10 cellular contexts compared by ENCODE assay signal in genomic region chr5:112869948-112870347, GRCh38. TPM values are rescaled to one million over a fixed set of nuclear protein-coding genes. Genes with fewer than 3 reads are reported as not detected.
A peak's percentile ranks its signal among the peaks of the same experiment; 100 is the strongest.
DNase-seq lines count a peak whose midpoint lies in the region; ATAC-seq and TF ChIP-seq lines count a peak whose summit lies in the region.
"Had no signal": no experiment of that assay in that cellular context is flagged by ENCODE, and none has a peak within 500 bp of the region (broad histone marks: within the 10 kb centered on the region; RNA-seq: fewer than 3 reads in every experiment).

No MANE protein-coding gene starts in this region.

- H2AFZ ChIP-seq in PC-9 = no peak overlapping the region
- H2AFZ ChIP-seq in H9 (ENCODE audit: low read length) = no peak overlapping the region

- H3K18ac ChIP-seq in H9 (ENCODE audit: insufficient read length, low read depth, low read length) = no peak overlapping the region

- no peaks in the 10 kb centered on the region for H3K4me1 ChIP-seq in PC-9 (replicated peaks; ENCODE audit: insufficient read depth)
- no peaks in the 10 kb centered on the region for H3K4me1 ChIP-seq in H9 (ENCODE audit: insufficient read depth, low read length)

- H3K79me1 ChIP-seq in H9 (ENCODE audit: insufficient read depth, low read depth, low read length, poor library complexity, severe bottlenecking) = no peaks in the 10 kb centered on the region

- no peaks in the 10 kb centered on the region for H3K9me2 ChIP-seq in PC-9 (ENCODE audit: insufficient read depth)

- no peak overlapping the region for H3K23ac ChIP-seq in H9 (ENCODE audit: insufficient read length, low read depth, low read length)

- POLR2A ChIA-PET in PC-9 (lab: Charles Lee; ENCODE audit: unreplicated experiment) = no interaction called here

- H2BK5ac ChIP-seq in H9 (ENCODE audit: insufficient read length, low read length) = no peak overlapping the region

- H2BK15ac ChIP-seq in H9 (ENCODE audit: low read depth, low read length) = no peak overlapping the region

- peaks cover 23% of the 10 kb centered on the region; the same call in 1 of the 2 replicates for H3F3A ChIP-seq in PC-9 (ENCODE audit: insufficient read depth, low read depth)

- no peak overlapping the region for H3T11ph ChIP-seq in H9 (ENCODE audit: low read length)

- no TSS peak for BruUV-seq in PC-9 (replicated peaks; lab: Mats Ljungman, UMichigan)

- no peak for DNase-seq in PC-9
- DNase-seq in H9 = no peak
- DNase-seq in natural killer cell treated with Interleukin-12 subunit alpha and Interleukin-12 subunit beta and Interleukin-15 and Interleukin-18, amount 100 ng/mL, for 72 hours (ENCODE audit: low spot score) = no peak
- DNase-seq: activated CD4-positive, alpha-beta T cell treated with anti-CD3 and anti-CD28 coated beads for 4 hours; NCI-H2107 had no signal

- peaks cover 9% of the 10 kb centered on the region for H3K36me3 ChIP-seq in PC-9 (ENCODE audit: low read depth)

- H3K27me3 Mint-ChIP-seq in activated naive CD8-positive, alpha-beta T cell = no peaks in the 10 kb centered on the region
- H3K27me3 Mint-ChIP-seq in H9 (ENCODE audit: low read depth) = no peaks in the 10 kb centered on the region
- H3K27me3 Mint-ChIP-seq in natural killer cell treated with Interleukin-12 subunit alpha and Interleukin-12 subunit beta and Interleukin-15 and Interleukin-18, amount 100 ng/mL, for 72 hours = no peaks in the 10 kb centered on the region
- H3K27me3 Mint-ChIP-seq: brain had no signal

- no peaks in the 10 kb centered on the region for H3K9me3 ChIP-seq in PC-9 (ENCODE audit: insufficient read depth, low read depth)
- no peaks in the 10 kb centered on the region for H3K9me3 ChIP-seq in H9 (ENCODE audit: control insufficient read depth, low read depth, low read length)

- peaks cover 46% of the 10 kb centered on the region for H3K4me1 Mint-ChIP-seq in activated naive CD8-positive, alpha-beta T cell (ENCODE audit: low read depth)
- H3K4me1 Mint-ChIP-seq in H9 = no peaks in the 10 kb centered on the region
- peaks cover 13 to 18% of the 10 kb centered on the region in 2 donors for H3K4me1 Mint-ChIP-seq in natural killer cell treated with Interleukin-12 subunit alpha and Interleukin-12 subunit beta and Interleukin-15 and Interleukin-18, amount 100 ng/mL, for 72 hours (ENCODE audit: low read depth in 2 of 2)
- H3K4me1 Mint-ChIP-seq: brain had no signal

- H4K5ac ChIP-seq in H9 (ENCODE audit: insufficient read length, low read depth, low read length) = no peak overlapping the region

- H2BK12ac ChIP-seq in H9 (ENCODE audit: insufficient read length, low read depth, low read length) = no peak overlapping the region

- TF ChIP-seq CTCF in PC-9 (conservative IDR thresholded peaks at IDR 0.05) = no peak
- no peak for TF ChIP-seq CTCF in H9 (conservative IDR thresholded peaks at IDR 0.05)

- H3K4me2 ChIP-seq in PC-9 (no peak overlapping the region), H9 (ENCODE audit: insufficient read depth, insufficient read length, low read length) (no peak overlapping the region)

- H3K27me3 ChIP-seq in PC-9 (ENCODE audit: insufficient read depth, low read depth) = no peaks in the 10 kb centered on the region
- H3K27me3 ChIP-seq in H9 (ENCODE audit: insufficient read depth, low read length) = no peaks in the 10 kb centered on the region

- H3K56ac ChIP-seq in H9 (ENCODE audit: insufficient read length, low read depth, low read length) = no peak overlapping the region

- no peak overlapping the region for H4K91ac ChIP-seq in H9 (ENCODE audit: insufficient read length, low read depth, low read length)

- H3K4me3 ChIP-seq in PC-9 = no peak overlapping the region

- peak overlapping the region; percentile 81 for H3K27ac Mint-ChIP-seq in activated naive CD8-positive, alpha-beta T cell
- H3K27ac Mint-ChIP-seq in H9 = peak overlapping the region in 1 of 3 experiments; percentile 67; a peak in 1 of 7 replicates
- H3K27ac Mint-ChIP-seq in natural killer cell treated with Interleukin-12 subunit alpha and Interleukin-12 subunit beta and Interleukin-15 and Interleukin-18, amount 100 ng/mL, for 72 hours = peak overlapping the region in 1 of 2 donors; percentile 22
- H3K27ac Mint-ChIP-seq: brain had no signal

- intact Hi-C loops in PC-9 (cut with micrococcal nuclease; ENCODE audit: unreplicated experiment) = no loop called here

- H3K36me3 Mint-ChIP-seq in activated naive CD8-positive, alpha-beta T cell = peaks cover 7% of the 10 kb centered on the region
- H3K36me3 Mint-ChIP-seq in H9 (ENCODE audit: insufficient read depth in 1 of 3, low read depth in 3 of 3) = peaks cover 24 to 70% (median 41%) of the 10 kb centered on the region in 3 experiments; a peak in 6 of 7 replicates
- peaks cover 18% of the 10 kb centered on the region for H3K36me3 Mint-ChIP-seq in natural killer cell treated with Interleukin-12 subunit alpha and Interleukin-12 subunit beta and Interleukin-15 and Interleukin-18, amount 100 ng/mL, for 72 hours

- no peak overlapping the region for H3K14ac ChIP-seq in H9 (ENCODE audit: insufficient read depth, low read length)

- H3K23me2 ChIP-seq in H9 (ENCODE audit: insufficient read length, low read depth, low read length, poor library complexity, severe bottlenecking) = no peaks in the 10 kb centered on the region

- no peaks in the 10 kb centered on the region for H4K20me1 ChIP-seq in PC-9 (ENCODE audit: insufficient read depth)
- no peaks in the 10 kb centered on the region for H4K20me1 ChIP-seq in H9 (ENCODE audit: control insufficient read depth, insufficient read depth, insufficient read length)

- no peak overlapping the region for H2AK5ac ChIP-seq in H9 (ENCODE audit: insufficient read length, low read length)

- no peak overlapping the region for H3K27ac ChIP-seq in PC-9
- no peak overlapping the region for H3K27ac ChIP-seq in H9 (ENCODE audit: insufficient read length, low read depth, low read length)

- no peak overlapping the region for H3K9ac ChIP-seq in H9 (ENCODE audit: extremely low read depth, insufficient read length, low read length)

- ATAC-seq in GM18858 (IDR thresholded peaks at IDR 0.05; ENCODE audit: unreplicated experiment) (peak; percentile 87), GM21423 (IDR thresholded peaks at IDR 0.05; ENCODE audit: unreplicated experiment) (peak; percentile 73), HG03103 (IDR thresholded peaks at IDR 0.05; ENCODE audit: low read depth, unreplicated experiment) (peak; percentile 64)
- no peak for ATAC-seq in natural killer cell treated with Interleukin-12 subunit alpha and Interleukin-12 subunit beta and Interleukin-15 and Interleukin-18, amount 100 ng/mL, for 72 hours

- no CpG with 5 or more reads among the region's 3 CpGs for WGBS in H9 (ENCODE audit: extremely low coverage, insufficient read length, low lambda C conversion rate)

- H3K9me3 Mint-ChIP-seq in activated naive CD8-positive, alpha-beta T cell (ENCODE audit: low read depth) = no peaks in the 10 kb centered on the region
- no peaks in the 10 kb centered on the region for H3K9me3 Mint-ChIP-seq in H9
- H3K9me3 Mint-ChIP-seq in natural killer cell treated with Interleukin-12 subunit alpha and Interleukin-12 subunit beta and Interleukin-15 and Interleukin-18, amount 100 ng/mL, for 72 hours = no peaks in the 10 kb centered on the region
- H3K9me3 Mint-ChIP-seq: brain had no signal

- H3K4me3 Mint-ChIP-seq in activated naive CD8-positive, alpha-beta T cell = no peak overlapping the region
- H3K4me3 Mint-ChIP-seq in H9 = no peak overlapping the region
- H3K4me3 Mint-ChIP-seq in natural killer cell treated with Interleukin-12 subunit alpha and Interleukin-12 subunit beta and Interleukin-15 and Interleukin-18, amount 100 ng/mL, for 72 hours = no peak overlapping the region
- H3K4me3 Mint-ChIP-seq: brain had no signal

- no peak overlapping the region for H2BK120ac ChIP-seq in H9 (ENCODE audit: low read depth, low read length, poor library complexity, severe bottlenecking)

- no peak overlapping the region for H3K4ac ChIP-seq in H9 (ENCODE audit: low read depth, low read length)

- no peak overlapping the region for H2BK20ac ChIP-seq in H9 (ENCODE audit: low read depth, low read length, poor library complexity, severe bottlenecking)

- H3K79me2 ChIP-seq in PC-9 (ENCODE audit: low read depth) (peaks cover 9% of the 10 kb centered on the region), H9 (ENCODE audit: insufficient read depth, low read length) (no peaks in the 10 kb centered on the region)

- no peak overlapping the region for H4K8ac ChIP-seq in H9 (replicated peaks; ENCODE audit: insufficient read length, low read depth, low read length)

- CTCF ChIA-PET in PC-9 (lab: Charles Lee) = no interaction called here

RNA-seq across cellular contexts. Expression of gene SRP19, which starts 8.9 kb away (rescaled TPM):
- total RNA-seq in PC-9 (2021) = 26.8 and 34.4 TPM in 2 replicates
- total RNA-seq in H9 (2021) = 78.9 and 82.5 TPM in 2 replicates
- total RNA-seq in natural killer cell treated with Interleukin-12 subunit alpha and Interleukin-12 subunit beta and Interleukin-15 and Interleukin-18, amount 100 ng/mL, for 72 hours = 10 to 100 TPM; 62.4 to 70.7 TPM

RNA-seq across cellular contexts. Expression of gene REEP5, which starts 52.1 kb away (rescaled TPM):
- total RNA-seq in PC-9 (2021) (45.2 and 53.6 TPM in 2 replicates), H9 (2021) (45.3 and 46.2 TPM in 2 replicates)
- 100 to 1,000 TPM; 102 to 113 TPM for total RNA-seq in natural killer cell treated with Interleukin-12 subunit alpha and Interleukin-12 subunit beta and Interleukin-15 and Interleukin-18, amount 100 ng/mL, for 72 hours

Comparison
In these comparisons a context has a peak if more than half of its experiments do, and no peak if none do; other contexts are left out.
1. ATAC-seq: peak in GM18858 (single experiment), GM21423 (single experiment) and HG03103 (single experiment); none in natural killer cell treated with Interleukin-12 subunit alpha and Interleukin-12 subunit beta and Interleukin-15 and Interleukin-18, amount 100 ng/mL, for 72 hours (0 of 2).